8 cellular contexts compared by ENCODE assay signal in the genomic region with DNA sequence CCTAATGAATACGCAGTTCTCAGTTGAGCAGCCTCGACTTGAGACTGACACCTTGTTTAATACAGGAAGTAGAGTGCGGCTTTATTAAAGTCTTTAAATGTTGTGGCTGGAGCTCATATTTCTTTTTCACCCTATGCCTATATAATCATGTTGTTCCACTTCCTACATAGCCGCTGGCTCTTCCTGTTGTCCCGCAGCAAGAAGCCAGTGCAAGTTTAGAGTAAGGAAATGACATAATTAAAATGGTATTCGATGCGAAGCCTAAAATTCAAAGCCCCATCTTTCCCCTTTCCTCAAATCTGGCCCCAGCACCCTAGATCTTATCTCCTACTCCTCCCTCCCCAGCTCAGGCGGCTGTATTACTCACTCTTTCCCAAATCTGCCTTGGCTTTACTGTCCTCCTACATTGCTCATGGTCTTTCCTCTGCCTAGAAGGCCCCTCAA. TPM values are rescaled to one million over a fixed set of nuclear protein-coding genes. Genes with fewer than 3 reads are reported as not detected.
DNase-seq lines count a peak whose midpoint lies in the region; ATAC-seq and TF ChIP-seq lines count a peak whose summit lies in the region.

No MANE protein-coding gene starts in this region.

- H3K4me1 Mint-ChIP-seq in HFFc6 (ENCODE audit: low read depth) = peaks cover 80% of the 10 kb centered on the region
- peaks cover 7% of the 10 kb centered on the region for H3K4me1 Mint-ChIP-seq in activated naive CD4-positive, alpha-beta T cell treated with anti-CD3 and anti-CD28 coated beads, Interleukin-2, amount 10 ng/mL, durations not matched to agents 7 days and 5 days

- peak overlapping the region; percentile 86 for H3K27ac Mint-ChIP-seq in HFFc6
- H3K27ac Mint-ChIP-seq in activated naive CD4-positive, alpha-beta T cell treated with anti-CD3 and anti-CD28 coated beads, Interleukin-2, amount 10 ng/mL, durations not matched to agents 7 days and 5 days = no peak overlapping the region

- no peaks in the 10 kb centered on the region for H3K36me3 Mint-ChIP-seq in HFFc6 (ENCODE audit: low read depth)
- H3K36me3 Mint-ChIP-seq in activated naive CD4-positive, alpha-beta T cell treated with anti-CD3 and anti-CD28 coated beads, Interleukin-2, amount 10 ng/mL, durations not matched to agents 7 days and 5 days = no peaks in the 10 kb centered on the region

- no peaks in the 10 kb centered on the region for H3K9me3 ChIP-seq in right atrium auricular region

- peak overlapping the region; percentile 39 to 72 for H3K27ac ChIP-seq in right atrium auricular region

- DNase-seq in HFFc6 (peak; percentile 81), amniotic stem cell (lab: John Stamatoyannopoulos, UW) (peak; percentile 49), right atrium auricular region (ENCODE audit: low spot score) (no peak), stromal cell of bone marrow (ENCODE audit: low read depth) (peak; percentile 36), MV-4-11 (lab: John Stamatoyannopoulos, UW) (no peak), NCI-H524 treated with DMSO at 0.1 percent for 48 hours (lab: John Stamatoyannopoulos, UW) (no peak)
- DNase-seq in activated naive CD4-positive, alpha-beta T cell treated with anti-CD3 and anti-CD28 coated beads, Interleukin-2, amount 10 ng/mL, durations not matched to agents 7 days and 5 days = no peak

- H3K36me3 ChIP-seq in right atrium auricular region = no peaks in the 10 kb centered on the region

- CTCF ChIA-PET in activated naive CD4-positive, alpha-beta T cell treated with anti-CD3 and anti-CD28 coated beads, Interleukin-2, amount 10 ng/mL, durations not matched to agents 7 days and 5 days (lab: Charles Lee) = no interaction called here

- no peak for TF ChIP-seq CTCF in HFFc6 (IDR thresholded peaks at IDR 0.05)
- no peak for TF ChIP-seq CTCF in right atrium auricular region (IDR thresholded peaks at IDR 0.05)

- no peaks in the 10 kb centered on the region for H3K9me3 Mint-ChIP-seq in HFFc6
- H3K9me3 Mint-ChIP-seq in activated naive CD4-positive, alpha-beta T cell treated with anti-CD3 and anti-CD28 coated beads, Interleukin-2, amount 10 ng/mL, durations not matched to agents 7 days and 5 days = no peaks in the 10 kb centered on the region

- ATAC-seq in HG03045 (IDR thresholded peaks at IDR 0.05; ENCODE audit: unreplicated experiment) = no peak

- no peaks in the 10 kb centered on the region for H3K4me1 ChIP-seq in right atrium auricular region

- H3K27me3 ChIP-seq in right atrium auricular region = no peaks in the 10 kb centered on the region

- H3K4me3 Mint-ChIP-seq in HFFc6 = peak overlapping the region; percentile 68
- no peak overlapping the region for H3K4me3 Mint-ChIP-seq in activated naive CD4-positive, alpha-beta T cell treated with anti-CD3 and anti-CD28 coated beads, Interleukin-2, amount 10 ng/mL, durations not matched to agents 7 days and 5 days

- no peaks in the 10 kb centered on the region for H3K27me3 Mint-ChIP-seq in HFFc6 (ENCODE audit: insufficient read depth)
- peaks cover 24% of the 10 kb centered on the region for H3K27me3 Mint-ChIP-seq in activated naive CD4-positive, alpha-beta T cell treated with anti-CD3 and anti-CD28 coated beads, Interleukin-2, amount 10 ng/mL, durations not matched to agents 7 days and 5 days

- H3K4me3 ChIP-seq in right atrium auricular region = no peak overlapping the region

RNA-seq across cellular contexts. Expression of a gene that starts 7.5 kb away (rescaled TPM):
- total RNA-seq in HFFc6 (2021; fragmentation: NEBNext Ultra II Directional; extraction: Animal tissue kit (Norgen Biotek cat#: 25700)) = 10 to 100 TPM; 35.4 to 55.9 (median 37.6) TPM
- 10 to 100 TPM; 20.2 to 48.1 TPM for total RNA-seq in right atrium auricular region

Comparison
In these comparisons a context has a peak if more than half of its experiments do, and no peak if none do; other contexts are left out.
1. DNase-seq: peak in HFFc6 (single experiment), amniotic stem cell (single experiment) and stromal cell of bone marrow (single experiment); none in right atrium auricular region (single experiment), MV-4-11 (single experiment), activated naive CD4-positive, alpha-beta T cell treated with anti-CD3 and anti-CD28 coated beads, Interleukin-2, amount 10 ng/mL, durations not matched to agents 7 days and 5 days (single experiment) and NCI-H524 treated with DMSO at 0.1 percent for 48 hours (single experiment).